In the genomic region with DNA sequence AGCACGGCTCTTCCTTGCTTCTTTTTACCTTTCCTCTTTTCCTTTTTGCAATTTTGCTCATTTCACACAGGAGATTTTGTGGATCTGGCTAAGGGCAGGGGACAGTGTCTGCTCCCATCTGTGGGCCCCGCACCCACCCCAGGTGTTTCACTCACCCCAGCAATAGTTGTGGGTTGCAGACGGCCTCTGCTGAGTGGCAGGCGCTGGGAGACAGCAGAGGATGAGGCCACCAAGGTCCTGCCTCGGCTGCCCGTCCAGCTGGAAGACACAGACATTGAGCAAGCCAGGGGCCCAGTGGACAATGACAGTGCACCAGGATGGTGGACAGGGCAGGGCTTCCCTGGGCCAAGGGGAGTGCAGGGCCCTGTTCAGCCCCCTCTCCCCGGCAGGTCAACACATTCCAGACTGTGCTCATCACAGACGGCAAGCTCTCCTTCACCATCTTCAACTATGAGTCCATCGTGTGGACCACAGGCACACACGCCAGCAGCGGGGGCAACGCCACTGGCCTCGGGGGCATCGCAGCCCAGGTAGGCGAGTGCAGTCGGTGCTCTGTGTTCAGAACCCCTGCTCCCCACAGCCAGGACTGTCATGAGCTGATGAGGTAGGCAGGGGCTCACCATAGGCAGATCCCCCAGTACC, we compare ENCODE assay signal across 13 cellular contexts.
"Had no signal": no experiment of that assay in that cellular context is flagged by ENCODE, and none has a peak within 500 bp of the region (broad histone marks: within the 10 kb centered on the region; RNA-seq: fewer than 3 reads in every experiment).

No MANE protein-coding gene starts in this region.

- H3K27me3 ChIP-seq: pancreas had no signal

- H3K4me3 ChIP-seq: gastroesophageal sphincter, left ventricle myocardium inferior, pancreas, thoracic aorta had no signal

- H3K9me3 Mint-ChIP-seq: activated T-helper 17 cell treated with anti-CD3 and anti-CD28 coated beads, Interleukin-2, amount 50 U/mL, for 72 hours; neural crest cell; stimulated activated effector memory CD8-positive, alpha-beta T cell treated with anti-CD3 and anti-CD28 coated beads, Interleukin-12 subunit alpha, Interleukin-12 subunit beta, amount 100 ng/mL, for 72 hours had no signal

- H3K27me3 Mint-ChIP-seq: activated CD4-positive, alpha-beta T cell treated with anti-CD3 and anti-CD28 coated beads for 36 hours; activated T-helper 17 cell treated with anti-CD3 and anti-CD28 coated beads, Interleukin-2, amount 50 U/mL, for 72 hours had no signal

- ATAC-seq: activated CD4-positive, alpha-beta T cell treated with anti-CD3 and anti-CD28 coated beads for 36 hours; activated T-helper 17 cell treated with anti-CD3 and anti-CD28 coated beads, Interleukin-2, amount 50 U/mL, for 72 hours; gastroesophageal sphincter; pancreas; stimulated activated effector memory CD8-positive, alpha-beta T cell treated with anti-CD3 and anti-CD28 coated beads, Interleukin-12 subunit alpha, Interleukin-12 subunit beta, amount 100 ng/mL, for 72 hours had no signal

- H3K27ac Mint-ChIP-seq: activated CD4-positive, alpha-beta T cell treated with anti-CD3 and anti-CD28 coated beads for 36 hours; activated T-helper 17 cell treated with anti-CD3 and anti-CD28 coated beads, Interleukin-2, amount 50 U/mL, for 72 hours; endodermal cell; stimulated activated effector memory CD8-positive, alpha-beta T cell treated with anti-CD3 and anti-CD28 coated beads, Interleukin-12 subunit alpha, Interleukin-12 subunit beta, amount 100 ng/mL, for 72 hours had no signal

- H3K36me3 Mint-ChIP-seq: stimulated activated effector memory CD8-positive, alpha-beta T cell treated with anti-CD3 and anti-CD28 coated beads, Interleukin-12 subunit alpha, Interleukin-12 subunit beta, amount 100 ng/mL, for 72 hours had no signal

- H3K36me3 ChIP-seq: pancreas had no signal

- H3K9me3 ChIP-seq: gastroesophageal sphincter, left ventricle myocardium inferior, pancreas, thoracic aorta had no signal

- H3K4me3 Mint-ChIP-seq: activated CD4-positive, alpha-beta T cell treated with anti-CD3 and anti-CD28 coated beads for 36 hours; activated T-helper 17 cell treated with anti-CD3 and anti-CD28 coated beads, Interleukin-2, amount 50 U/mL, for 72 hours; endodermal cell; neural crest cell had no signal

- DNase-seq: activated CD4-positive, alpha-beta T cell treated with anti-CD3 and anti-CD28 coated beads for 36 hours; activated naive CD4-positive, alpha-beta T cell treated with Interleukin-2 at 50 U/mL for 16 hours; erythroblast; left ventricle myocardium inferior; mesendoderm; pancreas; T-helper 2 cell had no signal

- H3K27ac ChIP-seq: gastroesophageal sphincter, left ventricle myocardium inferior, pancreas, thoracic aorta had no signal

- H3K4me1 Mint-ChIP-seq: endodermal cell, neural crest cell had no signal
